Comparison of ENCODE assay signal across 12 cellular contexts in the genomic region with DNA sequence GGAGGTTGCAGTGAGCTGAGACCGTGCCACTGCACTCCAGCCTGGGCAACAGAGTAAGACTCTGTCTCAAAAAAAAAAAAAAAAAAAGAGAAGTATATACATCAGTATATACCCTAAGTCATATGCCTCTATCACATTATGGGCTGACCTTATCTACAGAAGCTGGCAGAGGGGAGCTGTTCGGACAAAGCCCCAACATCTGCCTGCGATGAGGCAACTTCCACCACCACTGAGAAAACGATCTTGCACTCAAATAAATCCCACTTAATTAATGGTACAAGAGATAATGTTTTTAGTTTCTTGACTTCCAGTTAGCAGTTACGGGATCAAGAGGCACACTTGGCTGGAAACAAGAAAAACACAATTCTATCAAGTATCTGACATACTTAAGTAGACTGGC. TPM values are rescaled to one million over a fixed set of nuclear protein-coding genes. Genes with fewer than 3 reads are reported as not detected.
DNase-seq lines count a peak whose midpoint lies in the region; ATAC-seq and TF ChIP-seq lines count a peak whose summit lies in the region.
"Had no signal": no experiment of that assay in that cellular context is flagged by ENCODE, and none has a peak within 500 bp of the region (broad histone marks: within the 10 kb centered on the region; RNA-seq: fewer than 3 reads in every experiment).

No MANE protein-coding gene starts in this region.

- H3K27me3 ChIP-seq in mesenchymal stem cell (ENCODE audit: control insufficient read depth in 1 of 2, insufficient read depth in 1 of 2, low read length in 2 of 2) (no peaks in the 10 kb centered on the region), body of pancreas (no peaks in the 10 kb centered on the region)

- H4K91ac ChIP-seq in mesenchymal stem cell (ENCODE audit: low read length), result no peak overlapping the region

- H3K9ac ChIP-seq in mesenchymal stem cell (ENCODE audit: low read length), result peak overlapping the region; percentile 97

- peaks cover 13% of the 10 kb centered on the region for H3K4me1 Mint-ChIP-seq in WTC11

- H3K9me3 ChIP-seq in mesenchymal stem cell (ENCODE audit: control insufficient read depth, low read length) (no peaks in the 10 kb centered on the region), body of pancreas (no peaks in the 10 kb centered on the region)

- H4K8ac ChIP-seq in mesenchymal stem cell (ENCODE audit: low read length), result no peak overlapping the region

- no peak overlapping the region for H3K14ac ChIP-seq in mesenchymal stem cell (ENCODE audit: low read length in 2 of 2)

- CTCF ChIA-PET in WTC11 (lab: Charles Lee), result no interaction called here

- no peak overlapping the region for H2BK5ac ChIP-seq in mesenchymal stem cell (ENCODE audit: low read depth, low read length, poor library complexity, severe bottlenecking)

- no peak overlapping the region for H3K18ac ChIP-seq in mesenchymal stem cell (ENCODE audit: low read depth in 1 of 2, low read length in 2 of 2)

- no peak for ATAC-seq in WTC11
- ATAC-seq in body of pancreas, result no peak
- ATAC-seq in GM21515 (IDR thresholded peaks at IDR 0.05; ENCODE audit: unreplicated experiment), result no peak
- ATAC-seq: activated CD8-positive, alpha-beta memory T cell treated with anti-CD3 and anti-CD28 coated beads, Interleukin-2, amount 10 ng/mL, durations not matched to agents 7 days and 5 days had no signal

- 0 out of 2 replicates have a peak, but pooled peaks cover 4% of the 10 kb centered on the region for H3K36me3 Mint-ChIP-seq in WTC11

- 90% methylated on average over 2 of the region's 5 CpGs for WGBS in mesenchymal stem cell
- WGBS in body of pancreas, 2 donors, result 66 to 67% methylated on average over 5 of the region's 5 CpGs

- H3K27me3 Mint-ChIP-seq in WTC11 (ENCODE audit: low read depth), result no peaks in the 10 kb centered on the region
- H3K27me3 Mint-ChIP-seq: activated CD8-positive, alpha-beta memory T cell treated with anti-CD3 and anti-CD28 coated beads, Interleukin-2, amount 10 ng/mL, durations not matched to agents 7 days and 5 days had no signal

- peak overlapping the region; percentile 98 for H3K4me3 ChIP-seq in AG10803 (ENCODE audit: low read length)
- H3K4me3 ChIP-seq in mesenchymal stem cell (ENCODE audit: insufficient read depth in 1 of 2, low read depth in 1 of 2, low read length in 2 of 2), result peak overlapping the region in 1 of 2 experiments; percentile 95
- H3K4me3 ChIP-seq in body of pancreas, result no peak overlapping the region

- no peak overlapping the region for H3K23ac ChIP-seq in mesenchymal stem cell (ENCODE audit: low read length in 2 of 2)

- DNase-seq in AG10803 (ENCODE audit: low read depth) (no peak), GF-D8 (lab: John Stamatoyannopoulos, UW) (peak; percentile 38), WTC11 (ENCODE audit: low spot score) (no peak), mesenchymal stem cell (no peak), body of pancreas (no peak), NCI-H1048 (lab: John Stamatoyannopoulos, UW) (no peak), T1000 (lab: John Stamatoyannopoulos, UW) (no peak)
- DNase-seq: activated CD8-positive, alpha-beta memory T cell treated with anti-CD3 and anti-CD28 coated beads, Interleukin-2, amount 10 ng/mL, durations not matched to agents 7 days and 5 days; NCI-H2029; stimulated activated naive CD4-positive, alpha-beta T cell treated with Interleukin-2 at 50 U/mL for 16 hours had no signal

- H3K27ac ChIP-seq in mesenchymal stem cell (ENCODE audit: low read length, poor library complexity, severe bottlenecking), result no peak overlapping the region
- H3K27ac ChIP-seq in body of pancreas, result peak overlapping the region in 2 of 4 donors; percentile 83 to 89

- no peak for TF ChIP-seq POLR2A in body of pancreas (IDR thresholded peaks at IDR 0.05)

- H3K4me1 ChIP-seq in mesenchymal stem cell (ENCODE audit: control insufficient read depth, insufficient read depth, low read depth, low read length) (peaks cover 9% of the 10 kb centered on the region), body of pancreas (peaks cover 33% of the 10 kb centered on the region)

- no peak overlapping the region for H2BK15ac ChIP-seq in mesenchymal stem cell (ENCODE audit: low read depth, poor library complexity, severe bottlenecking)

- H3K36me3 ChIP-seq in mesenchymal stem cell (ENCODE audit: control insufficient read depth in 1 of 2, insufficient read depth in 2 of 2, low read depth in 1 of 2, low read length in 2 of 2) (peaks cover 0 to 30% of the 10 kb centered on the region in 2 experiments), body of pancreas (replicated peaks in 1 of 2; ENCODE audit: insufficient read depth in 1 of 2, low read depth in 2 of 2) (peaks cover 0 to 3% of the 10 kb centered on the region in 2 donors)

- no peaks in the 10 kb centered on the region for H3K9me3 Mint-ChIP-seq in WTC11
- H3K9me3 Mint-ChIP-seq: CD14-positive monocyte had no signal

- peaks cover 5% of the 10 kb centered on the region for H3K79me1 ChIP-seq in mesenchymal stem cell (replicated peaks; ENCODE audit: low read length, poor library complexity, severe bottlenecking)

- no peak overlapping the region for H2AFZ ChIP-seq in mesenchymal stem cell (ENCODE audit: low read depth, low read length)

- no peak overlapping the region for H2BK12ac ChIP-seq in mesenchymal stem cell (ENCODE audit: low read length in 2 of 2)

- no peak overlapping the region for H2BK120ac ChIP-seq in mesenchymal stem cell (ENCODE audit: low read depth, low read length)

- intact Hi-C loops in body of pancreas (cut with DNase I), result no loop called here

- H2AK5ac ChIP-seq in mesenchymal stem cell (ENCODE audit: low read length, severe bottlenecking), result no peak overlapping the region

- H3K4me3 Mint-ChIP-seq in WTC11, result no peak overlapping the region; the same call in 1 of the 2 replicates
- H3K4me3 Mint-ChIP-seq: CD14-positive monocyte had no signal

- POLR2A ChIA-PET in WTC11 (lab: Charles Lee), result no interaction called here

- peak overlapping the region in 1 of 2 experiments; percentile 38 for H3K4ac ChIP-seq in mesenchymal stem cell (ENCODE audit: low read depth in 1 of 2, low read length in 2 of 2)

- no peak overlapping the region for H3K4me2 ChIP-seq in mesenchymal stem cell (ENCODE audit: low read length, poor library complexity, severe bottlenecking)

- TF ChIP-seq CTCF in AG10803 (conservative IDR thresholded peaks at IDR 0.05; ENCODE audit: low read length) (no peak), WTC11 (IDR thresholded peaks at IDR 0.05) (no peak), body of pancreas (IDR thresholded peaks at IDR 0.05) (no peak)

- peak overlapping the region; percentile 6; the same call in 1 of the 2 replicates for H3K27ac Mint-ChIP-seq in WTC11
- H3K27ac Mint-ChIP-seq: activated CD8-positive, alpha-beta memory T cell treated with anti-CD3 and anti-CD28 coated beads, Interleukin-2, amount 10 ng/mL, durations not matched to agents 7 days and 5 days; CD14-positive monocyte had no signal

TF ChIP-seq in WTC11, 78 proteins besides CTCF, POLR2A, EP300 and RAD21 (continues in another document):
- TF ChIP-seq, protein P1, sequence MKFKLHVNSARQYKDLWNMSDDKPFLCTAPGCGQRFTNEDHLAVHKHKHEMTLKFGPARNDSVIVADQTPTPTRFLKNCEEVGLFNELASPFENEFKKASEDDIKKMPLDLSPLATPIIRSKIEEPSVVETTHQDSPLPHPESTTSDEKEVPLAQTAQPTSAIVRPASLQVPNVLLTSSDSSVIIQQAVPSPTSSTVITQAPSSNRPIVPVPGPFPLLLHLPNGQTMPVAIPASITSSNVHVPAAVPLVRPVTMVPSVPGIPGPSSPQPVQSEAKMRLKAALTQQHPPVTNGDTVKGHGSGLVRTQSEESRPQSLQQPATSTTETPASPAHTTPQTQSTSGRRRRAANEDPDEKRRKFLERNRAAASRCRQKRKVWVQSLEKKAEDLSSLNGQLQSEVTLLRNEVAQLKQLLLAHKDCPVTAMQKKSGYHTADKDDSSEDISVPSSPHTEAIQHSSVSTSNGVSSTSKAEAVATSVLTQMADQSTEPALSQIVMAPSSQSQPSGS (CRISPR knock-in tag; IDR thresholded peaks at IDR 0.05; ENCODE audit: borderline replicate concordance, low read depth), result no peak
- TF ChIP-seq, protein P2, sequence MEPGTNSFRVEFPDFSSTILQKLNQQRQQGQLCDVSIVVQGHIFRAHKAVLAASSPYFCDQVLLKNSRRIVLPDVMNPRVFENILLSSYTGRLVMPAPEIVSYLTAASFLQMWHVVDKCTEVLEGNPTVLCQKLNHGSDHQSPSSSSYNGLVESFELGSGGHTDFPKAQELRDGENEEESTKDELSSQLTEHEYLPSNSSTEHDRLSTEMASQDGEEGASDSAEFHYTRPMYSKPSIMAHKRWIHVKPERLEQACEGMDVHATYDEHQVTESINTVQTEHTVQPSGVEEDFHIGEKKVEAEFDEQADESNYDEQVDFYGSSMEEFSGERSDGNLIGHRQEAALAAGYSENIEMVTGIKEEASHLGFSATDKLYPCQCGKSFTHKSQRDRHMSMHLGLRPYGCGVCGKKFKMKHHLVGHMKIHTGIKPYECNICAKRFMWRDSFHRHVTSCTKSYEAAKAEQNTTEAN (CRISPR knock-in tag; IDR thresholded peaks at IDR 0.05), result no peak
- TF ChIP-seq RELA (CRISPR knock-in tag; IDR thresholded peaks at IDR 0.05; ENCODE audit: borderline replicate concordance) (no peak), USF2 (CRISPR knock-in tag; IDR thresholded peaks at IDR 0.05) (no peak), CBFB (CRISPR knock-in tag; IDR thresholded peaks at IDR 0.05; ENCODE audit: low read depth) (no peak), CREM (CRISPR knock-in tag; IDR thresholded peaks at IDR 0.05) (no peak), ZBTB21 (CRISPR knock-in tag; IDR thresholded peaks at IDR 0.05; ENCODE audit: borderline replicate concordance) (no peak), NFATC4 (CRISPR knock-in tag; IDR thresholded peaks at IDR 0.05) (no peak)

RNA-seq across cellular contexts. Expression of gene GLT8D1, which starts 2.2 kb away (rescaled TPM):
- 41.2 to 46.0 TPM (median 43.8 TPM) in 3 replicates for total RNA-seq in WTC11 (2021)
- 82.3 TPM for polyA plus RNA-seq in mesenchymal stem cell (2013, experiment 1 of 2)
- polyA plus RNA-seq in mesenchymal stem cell (2013, experiment 2 of 2), result 82.1 TPM
- total RNA-seq in body of pancreas, result 10 to 100 TPM; 43.8 to 92.0 TPM

RNA-seq across cellular contexts. Expression of gene SPCS1, which starts 2.5 kb away (rescaled TPM):
- total RNA-seq in WTC11 (2021) (92.5 to 101 TPM (median 98.5 TPM) in 3 replicates), body of pancreas (10 to 100 TPM; 33.0 to 59.9 TPM)
- polyA plus RNA-seq in mesenchymal stem cell (2013, experiment 1 of 2), result 153 TPM
- polyA plus RNA-seq in mesenchymal stem cell (2013, experiment 2 of 2), result 151 TPM

RNA-seq across cellular contexts. Expression of gene GNL3, which starts 17.5 kb away (rescaled TPM):
- total RNA-seq in WTC11 (2021) (131 to 180 TPM (median 133 TPM) in 3 replicates), body of pancreas (100 to 1,000 TPM in 1 of 2 donors, 10 to 100 TPM in 1; 46.2 to 122 TPM)
- 92.6 TPM for polyA plus RNA-seq in mesenchymal stem cell (2013, experiment 1 of 2)
- polyA plus RNA-seq in mesenchymal stem cell (2013, experiment 2 of 2), result 94.1 TPM

RNA-seq across cellular contexts. Expression of gene PBRM1, which starts 17.6 kb away (rescaled TPM):
- total RNA-seq in WTC11 (2021) (44.3 to 48.8 TPM (median 48.8 TPM) in 3 replicates), body of pancreas (10 to 100 TPM; 62.3 to 72.8 TPM)
- 28.8 TPM for polyA plus RNA-seq in mesenchymal stem cell (2013, experiment 1 of 2)
- polyA plus RNA-seq in mesenchymal stem cell (2013, experiment 2 of 2), result 26.4 TPM
